Comparison of ENCODE assay signal across 25 cellular contexts in genomic region chr2:171009386-171009785, GRCh38.
"Had no signal": no experiment of that assay in that cellular context is flagged by ENCODE, and none has a peak within 500 bp of the region (broad histone marks: within the 10 kb centered on the region; RNA-seq: fewer than 3 reads in every experiment).

No MANE protein-coding gene starts in this region.

- ATAC-seq: activated CD8-positive, alpha-beta memory T cell treated with anti-CD3 and anti-CD28 coated beads, Interleukin-2, amount 10 ng/mL, durations not matched to agents 7 days and 5 days; body of pancreas; SK-N-SH treated with all-trans-retinoic acid at 6 μM for 48 hours had no signal

- H3K27me3 ChIP-seq: body of pancreas, SJSA1 had no signal

- H3K27ac ChIP-seq: body of pancreas, SJSA1 had no signal

- H3K27ac Mint-ChIP-seq: activated B cell treated with CpG ODN at 0.5 μM for 24 hours; activated CD4-positive, alpha-beta T cell treated with anti-CD3 and anti-CD28 coated beads, Interleukin-2, amount 10 ng/mL, durations not matched to agents 24 days and 14 days; activated CD8-positive, alpha-beta memory T cell treated with anti-CD3 and anti-CD28 coated beads, Interleukin-2, amount 10 ng/mL, durations not matched to agents 7 days and 5 days; activated T-helper 1 cell treated with anti-CD3 and anti-CD28 coated beads, Interleukin-12 subunit alpha, Interleukin-12 subunit beta, Interleukin-2, Interleukin-4 antibody, amounts not matched to agents 30 ng/mL and 10 ng/mL and 1 ng/mL, durations not matched to agents 14 hours and 24 hours and 36 hours; T-helper 1 cell treated with Interleukin-12 subunit alpha and Interleukin-12 subunit beta and Interleukin-4 antibody, amounts not matched to agents 30 μg/mL and 1 μg/mL, for 36 hours had no signal

- H3K4me3 Mint-ChIP-seq: activated B cell treated with CpG ODN at 0.5 μM for 24 hours; activated CD4-positive, alpha-beta T cell treated with anti-CD3 and anti-CD28 coated beads, Interleukin-2, amount 10 ng/mL, durations not matched to agents 24 days and 14 days; activated CD8-positive, alpha-beta memory T cell treated with anti-CD3 and anti-CD28 coated beads, Interleukin-2, amount 10 ng/mL, durations not matched to agents 7 days and 5 days; activated T-cell treated with anti-CD3 and anti-CD28 coated beads, Interleukin-2, amount 50 U/mL, for 24 hours; activated T-helper 1 cell treated with anti-CD3 and anti-CD28 coated beads, Interleukin-12 subunit alpha, Interleukin-12 subunit beta, Interleukin-2, Interleukin-4 antibody, amounts not matched to agents 30 ng/mL and 10 ng/mL and 1 ng/mL, durations not matched to agents 14 hours and 24 hours and 36 hours; T-helper 1 cell treated with Interleukin-12 subunit alpha and Interleukin-12 subunit beta and Interleukin-4 antibody, amounts not matched to agents 30 μg/mL and 1 μg/mL, for 36 hours had no signal

- DNase-seq: activated B cell treated with CpG ODN at 0.5 μM for 24 hours; activated CD4-positive, alpha-beta T cell treated with anti-CD3 and anti-CD28 coated beads for 1 hour; activated CD4-positive, alpha-beta T cell treated with anti-CD3 and anti-CD28 coated beads, Interleukin-2, amount 10 ng/mL, durations not matched to agents 24 days and 14 days; activated CD4-positive, alpha-beta T cell treated with anti-CD3 and anti-CD28 coated beads, Interleukin-2, amount 50 U/mL, for 48 hours; activated CD8-positive, alpha-beta memory T cell treated with anti-CD3 and anti-CD28 coated beads, Interleukin-2, amount 10 ng/mL, durations not matched to agents 7 days and 5 days; activated effector memory CD4-positive, alpha-beta T cell treated with anti-CD3 and anti-CD28 coated beads, Interleukin-2, amount 50 U/mL, for 16 hours; activated naive CD4-positive, alpha-beta T cell treated with Interleukin-2 at 50 U/mL for 16 hours; activated T-cell treated with anti-CD3 and anti-CD28 coated beads, Interleukin-2, amount 50 U/mL, for 24 hours; aorta; body of pancreas; Kasumi-1; KBM-7; NCI-H1048; NCI-H146; NCI-H1930; NCI-H2171; NCI-H226; NCI-H526 treated with DMSO at 0.1 percent for 48 hours; SHP77; SW 1271; T-helper 9 cell had no signal

- H3K4me3 ChIP-seq: body of pancreas, SJSA1 had no signal

- H3K9me3 ChIP-seq: body of pancreas, SJSA1 had no signal

- H3K4me1 ChIP-seq: body of pancreas, SJSA1 had no signal

- H3K4me1 Mint-ChIP-seq: activated B cell treated with CpG ODN at 0.5 μM for 24 hours; activated CD8-positive, alpha-beta memory T cell treated with anti-CD3 and anti-CD28 coated beads, Interleukin-2, amount 10 ng/mL, durations not matched to agents 7 days and 5 days had no signal

- H3K27me3 Mint-ChIP-seq: activated B cell treated with CpG ODN at 0.5 μM for 24 hours; activated CD4-positive, alpha-beta T cell treated with anti-CD3 and anti-CD28 coated beads, Interleukin-2, amount 10 ng/mL, durations not matched to agents 24 days and 14 days; activated CD8-positive, alpha-beta memory T cell treated with anti-CD3 and anti-CD28 coated beads, Interleukin-2, amount 10 ng/mL, durations not matched to agents 7 days and 5 days; activated T-cell treated with anti-CD3 and anti-CD28 coated beads, Interleukin-2, amount 50 U/mL, for 24 hours had no signal

- H3K9me3 Mint-ChIP-seq: activated B cell treated with CpG ODN at 0.5 μM for 24 hours; activated CD4-positive, alpha-beta T cell treated with anti-CD3 and anti-CD28 coated beads, Interleukin-2, amount 10 ng/mL, durations not matched to agents 24 days and 14 days; activated T-cell treated with anti-CD3 and anti-CD28 coated beads, Interleukin-2, amount 50 U/mL, for 24 hours; activated T-helper 1 cell treated with anti-CD3 and anti-CD28 coated beads, Interleukin-12 subunit alpha, Interleukin-12 subunit beta, Interleukin-2, Interleukin-4 antibody, amounts not matched to agents 30 ng/mL and 10 ng/mL and 1 ng/mL, durations not matched to agents 14 hours and 24 hours and 36 hours; T-helper 1 cell treated with Interleukin-12 subunit alpha and Interleukin-12 subunit beta and Interleukin-4 antibody, amounts not matched to agents 30 μg/mL and 1 μg/mL, for 36 hours had no signal
